16 cellular contexts compared by ENCODE assay signal in the genomic region with DNA sequence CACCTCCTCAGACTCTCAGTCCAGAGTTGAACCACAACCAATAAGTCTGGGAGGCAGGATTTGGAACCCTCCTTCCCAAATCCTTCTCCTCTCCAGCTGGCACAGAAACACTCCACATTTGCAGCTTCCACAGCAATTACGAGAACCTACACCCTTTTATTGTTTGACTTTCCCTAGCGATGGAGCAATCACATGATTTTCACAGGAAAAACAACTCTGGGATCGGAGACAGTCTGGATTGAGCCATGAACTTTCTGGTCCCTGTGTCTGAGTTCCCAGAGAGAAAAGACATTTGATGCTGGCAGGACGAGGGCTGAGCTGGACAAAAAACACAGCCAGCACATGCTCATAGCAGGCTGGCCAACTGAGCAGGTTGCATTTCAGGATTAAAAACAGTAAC. TPM values are rescaled to one million over a fixed set of nuclear protein-coding genes. Genes with fewer than 3 reads are reported as not detected.
DNase-seq lines count a peak whose midpoint lies in the region; ATAC-seq and TF ChIP-seq lines count a peak whose summit lies in the region.
"Had no signal": no experiment of that assay in that cellular context is flagged by ENCODE, and none has a peak within 500 bp of the region (broad histone marks: within the 10 kb centered on the region; RNA-seq: fewer than 3 reads in every experiment).

No MANE protein-coding gene starts in this region.

- peak; percentile 81 for ATAC-seq in Right ventricle myocardium inferior
- peak; percentile 64 to 65 for ATAC-seq in left cardiac atrium
- peak; percentile 16 for ATAC-seq in omental fat pad (ENCODE audit: low FRiP score)
- ATAC-seq in HG03175 (IDR thresholded peaks at IDR 0.05; ENCODE audit: unreplicated experiment) = no peak
- no peak for ATAC-seq in GM19035 (IDR thresholded peaks at IDR 0.05; ENCODE audit: unreplicated experiment)
- ATAC-seq: activated naive CD8-positive, alpha-beta T cell treated with anti-CD3 and anti-CD28 coated beads, Interleukin-2, amount 50 U/mL, for 24 hours had no signal

- intact Hi-C loops in Right ventricle myocardium inferior (cut with DNase I) (no loop called here), cardiac septum (cut with DNase I) (no loop called here), left cardiac atrium (cut with DNase I) (loop anchor here (5.0 to 10.0 kb wide), 2 partner anchors 177 to 494 kb away; partner anchors contain the start of gene TSHR (in 1 of the 2))

- no peak for TF ChIP-seq CTCF in omental fat pad (IDR thresholded peaks at IDR 0.05)

- DNase-seq in Right ventricle myocardium inferior (ENCODE audit: missing footprints) = no peak
- DNase-seq in cardiac septum (ENCODE audit: low spot score) = no peak
- DNase-seq in left cardiac atrium = no peak
- no peak for DNase-seq in omental fat pad (ENCODE audit: low spot score)
- no peak for DNase-seq in ecto neural progenitor cell (ENCODE audit: low spot score)
- no peak for DNase-seq in activated CD4-positive, CD25-positive, alpha-beta regulatory T cell (lab: John Stamatoyannopoulos, UW)
- DNase-seq: ACHN; activated CD4-positive, alpha-beta T cell treated with anti-CD3 and anti-CD28 coated beads for 4 hours; activated naive CD8-positive, alpha-beta T cell treated with anti-CD3 and anti-CD28 coated beads, Interleukin-2, amount 50 U/mL, for 24 hours; activated T-cell treated with anti-CD3 and anti-CD28 coated beads, Interleukin-2, amount 50 U/mL, for 24 hours; dermis blood vessel endothelial cell; KBM-7; stimulated activated CD8-positive, alpha-beta memory T cell treated with anti-CD3 and anti-CD28 coated beads, Interleukin-4, amount 100 ng/mL, for 48 hours; T-helper 1 cell had no signal

RNA-seq across cellular contexts. Expression of gene STON2, which starts 49.0 kb away (rescaled TPM):
- 12.8 TPM for total RNA-seq in Right ventricle myocardium inferior
- 5.7 TPM for total RNA-seq in cardiac septum
- total RNA-seq in left cardiac atrium = 10 to 100 TPM in 1 of 2 donors, 1 to 10 TPM in 1; 8.5 to 19.1 TPM
- total RNA-seq in omental fat pad = 10 to 100 TPM in 3 of 4 donors, 1 to 10 TPM in 1; 8.0 to 31.4 (median 18.6) TPM

Comparison
In these comparisons a context has a peak if more than half of its experiments do, and no peak if none do; other contexts are left out.
1. intact Hi-C loops: an anchor here in left cardiac atrium (5.0 to 10.0 kb wide); none called in Right ventricle myocardium inferior and cardiac septum.
2. ATAC-seq: peak in Right ventricle myocardium inferior (single experiment), left cardiac atrium (2 of 2) and omental fat pad (single experiment); none in HG03175 (single experiment) and GM19035 (single experiment).